In genomic region chr3:49462222-49462621, GRCh38 we compare ENCODE assay signal across 10 cellular contexts. TPM values are rescaled to one million over a fixed set of nuclear protein-coding genes. Genes with fewer than 3 reads are reported as not detected.
DNase-seq lines count a peak whose midpoint lies in the region; ATAC-seq and TF ChIP-seq lines count a peak whose summit lies in the region.
"Had no signal": no experiment of that assay in that cellular context is flagged by ENCODE, and none has a peak within 500 bp of the region (broad histone marks: within the 10 kb centered on the region; RNA-seq: fewer than 3 reads in every experiment).

No MANE protein-coding gene starts in this region.

- H3K27ac Mint-ChIP-seq in glutamatergic neuron (ENCODE audit: unreplicated experiment) = peak overlapping the region; percentile 52

- TF ChIP-seq POLR2A in gastrocnemius medialis (IDR thresholded peaks at IDR 0.05) = no peak

- ATAC-seq in gastrocnemius medialis = no peak
- no peak for ATAC-seq in activated T-cell treated with anti-CD3 and anti-CD28 coated beads, Interleukin-2, amount 50 U/mL, for 4 hours
- no peak for ATAC-seq in GM19467 (IDR thresholded peaks at IDR 0.05; ENCODE audit: unreplicated experiment)
- ATAC-seq: naive thymus-derived CD8-positive, alpha-beta T cell had no signal

- H3K36me3 Mint-ChIP-seq in glutamatergic neuron (ENCODE audit: unreplicated experiment) = no peaks in the 10 kb centered on the region
- no peaks in the 10 kb centered on the region for H3K36me3 Mint-ChIP-seq in activated T-cell treated with anti-CD3 and anti-CD28 coated beads, Interleukin-2, amount 50 U/mL, for 4 hours (ENCODE audit: insufficient read depth)
- H3K36me3 Mint-ChIP-seq: naive thymus-derived CD8-positive, alpha-beta T cell had no signal

- TF ChIP-seq CTCF in WERI-Rb-1 (IDR thresholded peaks at IDR 0.05; ENCODE audit: low read depth, low read length) = no peak
- TF ChIP-seq CTCF in glutamatergic neuron (IDR thresholded peaks at IDR 0.05; ENCODE audit: partially characterized antibody, unreplicated experiment) = no peak
- no peak for TF ChIP-seq CTCF in gastrocnemius medialis (IDR thresholded peaks at IDR 0.05 in 4 of 5, conservative IDR thresholded peaks at IDR 0.05 in 1 of 5)

- H3K9me3 Mint-ChIP-seq in glutamatergic neuron (ENCODE audit: unreplicated experiment) = peaks cover 2% of the 10 kb centered on the region
- H3K9me3 Mint-ChIP-seq in activated T-cell treated with anti-CD3 and anti-CD28 coated beads, Interleukin-2, amount 50 U/mL, for 4 hours = no peaks in the 10 kb centered on the region
- H3K9me3 Mint-ChIP-seq: naive thymus-derived CD8-positive, alpha-beta T cell had no signal

- peak overlapping the region; percentile 68 for H3K4me3 Mint-ChIP-seq in glutamatergic neuron (ENCODE audit: unreplicated experiment)
- H3K4me3 Mint-ChIP-seq in activated T-cell treated with anti-CD3 and anti-CD28 coated beads, Interleukin-2, amount 50 U/mL, for 4 hours = no peak overlapping the region
- H3K4me3 Mint-ChIP-seq: naive thymus-derived CD8-positive, alpha-beta T cell had no signal

- H3K27ac ChIP-seq in WERI-Rb-1 (peak overlapping the region; percentile 81), gastrocnemius medialis (peak overlapping the region in 3 of 4 donors; percentile 37 to 54 (median 45))

- H3K27me3 ChIP-seq in H7 (ENCODE audit: control insufficient read depth, insufficient read depth, low read length) = no peaks in the 10 kb centered on the region
- H3K27me3 ChIP-seq in WERI-Rb-1 (ENCODE audit: insufficient read depth, low read depth, severe bottlenecking) = no peaks in the 10 kb centered on the region
- H3K27me3 ChIP-seq in gastrocnemius medialis = no peaks in the 10 kb centered on the region

- H3K36me3 ChIP-seq in H7 (replicated peaks; ENCODE audit: control insufficient read depth, insufficient read depth, low read length) (no peaks in the 10 kb centered on the region), WERI-Rb-1 (no peaks in the 10 kb centered on the region), gastrocnemius medialis (no peaks in the 10 kb centered on the region)

- peaks cover 14 to 22% of the 10 kb centered on the region in 2 donors for H3K4me1 ChIP-seq in gastrocnemius medialis

- no peaks in the 10 kb centered on the region for H3K9me3 ChIP-seq in WERI-Rb-1 (ENCODE audit: severe bottlenecking)
- no peaks in the 10 kb centered on the region for H3K9me3 ChIP-seq in gastrocnemius medialis

- intact Hi-C loops in gastrocnemius medialis (cut with DNase I; ENCODE audit: low total_unique reads) = no loop called here

- H3K27me3 Mint-ChIP-seq in glutamatergic neuron (ENCODE audit: unreplicated experiment) = peaks cover 2% of the 10 kb centered on the region
- H3K27me3 Mint-ChIP-seq in activated T-cell treated with anti-CD3 and anti-CD28 coated beads, Interleukin-2, amount 50 U/mL, for 4 hours (ENCODE audit: low read depth) = no peaks in the 10 kb centered on the region
- H3K27me3 Mint-ChIP-seq: naive thymus-derived CD8-positive, alpha-beta T cell had no signal

- H3K4me1 Mint-ChIP-seq in glutamatergic neuron (ENCODE audit: low read depth, unreplicated experiment) = peaks cover 16% of the 10 kb centered on the region
- no peaks in the 10 kb centered on the region for H3K4me1 Mint-ChIP-seq in activated T-cell treated with anti-CD3 and anti-CD28 coated beads, Interleukin-2, amount 50 U/mL, for 4 hours (ENCODE audit: low read depth)
- H3K4me1 Mint-ChIP-seq: naive thymus-derived CD8-positive, alpha-beta T cell had no signal

- DNase-seq in H7 (peak; percentile 28), WERI-Rb-1 (peak; percentile 73), glutamatergic neuron (no peak), gastrocnemius medialis (no peak), SW480 (ENCODE audit: low spot score) (no peak), superior temporal gyrus (ENCODE audit: extremely low spot score) (no peak)
- DNase-seq in activated T-cell treated with anti-CD3 and anti-CD28 coated beads, Interleukin-2, amount 50 U/mL, for 4 hours = no peak
- DNase-seq: DND-41; naive thymus-derived CD8-positive, alpha-beta T cell had no signal

- in situ Hi-C loops in gastrocnemius medialis (cut with MboI; ENCODE audit: low sequenced_read_pairs in 4 of 4) = no loop called here

- H3K4me3 ChIP-seq in H7 (ENCODE audit: insufficient read depth, low read depth, low read length) = no peak overlapping the region
- no peak overlapping the region for H3K4me3 ChIP-seq in WERI-Rb-1 (ENCODE audit: low read depth, low read length)
- H3K4me3 ChIP-seq in gastrocnemius medialis = no peak overlapping the region

RNA-seq across cellular contexts. Expression of gene DAG1, which starts 7.8 kb away (rescaled TPM):
- total RNA-seq in H7 (2014; rRNA removed; shearing (Covaris generic)) = 80.4 and 87.4 TPM in 2 replicates
- total RNA-seq in glutamatergic neuron (ENCODE audit: unreplicated experiment) (46.8 TPM), gastrocnemius medialis (100 to 1,000 TPM in 3 of 4 donors, 10 to 100 TPM in 1; 95.0 to 177 (median 109) TPM)
- total RNA-seq in activated T-cell treated with anti-CD3 and anti-CD28 coated beads, Interleukin-2, amount 50 U/mL, for 4 hours = 10 to 100 TPM; 19.9 to 25.6 (median 25.4) TPM

RNA-seq across cellular contexts. Expression of gene NICN1, which starts 33.1 kb away (rescaled TPM):
- 5.2 and 5.7 TPM in 2 replicates for total RNA-seq in H7 (2014; rRNA removed; shearing (Covaris generic))
- total RNA-seq in glutamatergic neuron (ENCODE audit: unreplicated experiment) (38.7 TPM), gastrocnemius medialis (1 to 10 TPM; 1.9 to 7.0 (median 3.8) TPM)
- 1 to 10 TPM; 5.5 to 5.8 (median 5.8) TPM for total RNA-seq in activated T-cell treated with anti-CD3 and anti-CD28 coated beads, Interleukin-2, amount 50 U/mL, for 4 hours

RNA-seq across cellular contexts. Expression of gene AMT, which starts 39.9 kb away (rescaled TPM):
- 48.1 and 60.4 TPM in 2 replicates for total RNA-seq in H7 (2014; rRNA removed; shearing (Covaris generic))
- 12.4 TPM for total RNA-seq in glutamatergic neuron (ENCODE audit: unreplicated experiment)
- total RNA-seq in gastrocnemius medialis = 1 to 10 TPM in 2 of 4 donors, under 1 TPM in 1, not detected in 1; 0.52 to 1.3 (median 1.1) TPM
- 1 to 10 TPM in 1 of 3 donors, under 1 TPM in 2; 0.50 to 1.1 (median 0.81) TPM for total RNA-seq in activated T-cell treated with anti-CD3 and anti-CD28 coated beads, Interleukin-2, amount 50 U/mL, for 4 hours

RNA-seq across cellular contexts. Expression of gene TCTA, which starts 50.0 kb away (rescaled TPM):
- 5.8 and 10.9 TPM in 2 replicates for total RNA-seq in H7 (2014; rRNA removed; shearing (Covaris generic))
- total RNA-seq in glutamatergic neuron (ENCODE audit: unreplicated experiment) (27.7 TPM), gastrocnemius medialis (10 to 100 TPM; 12.0 to 25.8 (median 15.1) TPM)
- 10 to 100 TPM; 20.0 to 21.8 (median 20.1) TPM for total RNA-seq in activated T-cell treated with anti-CD3 and anti-CD28 coated beads, Interleukin-2, amount 50 U/mL, for 4 hours

RNA-seq across cellular contexts. Expression of gene RHOA, which starts 50.4 kb away (rescaled TPM):
- 377 and 386 TPM in 2 replicates for total RNA-seq in H7 (2014; rRNA removed; shearing (Covaris generic))
- total RNA-seq in glutamatergic neuron (ENCODE audit: unreplicated experiment) = 262 TPM
- total RNA-seq in gastrocnemius medialis = 100 to 1,000 TPM; 244 to 411 (median 282) TPM
- total RNA-seq in activated T-cell treated with anti-CD3 and anti-CD28 coated beads, Interleukin-2, amount 50 U/mL, for 4 hours = 100 to 1,000 TPM; 390 to 408 (median 408) TPM

Comparison
In these comparisons a context has a peak if more than half of its experiments do, and no peak if none do; other contexts are left out.
1. DNase-seq: peak in H7 (single experiment) and WERI-Rb-1 (single experiment); none in glutamatergic neuron (single experiment), gastrocnemius medialis (0 of 2), activated T-cell treated with anti-CD3 and anti-CD28 coated beads, Interleukin-2, amount 50 U/mL, for 4 hours (single experiment), SW480 (single experiment) and superior temporal gyrus (single experiment).